In genomic region chr4:13327991-13328390, GRCh38 we compare ENCODE assay signal across 14 cellular contexts.
A peak's percentile ranks its signal among the peaks of the same experiment; 100 is the strongest.
DNase-seq lines count a peak whose midpoint lies in the region; ATAC-seq and TF ChIP-seq lines count a peak whose summit lies in the region.
"Had no signal": no experiment of that assay in that cellular context is flagged by ENCODE, and none has a peak within 500 bp of the region (broad histone marks: within the 10 kb centered on the region; RNA-seq: fewer than 3 reads in every experiment).

No MANE protein-coding gene starts in this region.

- H3K4me3 ChIP-seq in mammary epithelial cell (replicated peaks in 1 of 3; ENCODE audit: insufficient read depth in 1 of 3, low read depth in 2 of 3, low read length in 3 of 3) (no peak overlapping the region), breast epithelium (no peak overlapping the region), HFF-Myc (replicated peaks; ENCODE audit: low read depth, low read length) (no peak overlapping the region), fibroblast of mammary gland (ENCODE audit: control insufficient read depth, low read depth, low read length) (no peak overlapping the region), HAP-1 (no peak overlapping the region)

- no peak for ATAC-seq in HG03280 (IDR thresholded peaks at IDR 0.05; ENCODE audit: unreplicated experiment)
- ATAC-seq: HCT116 had no signal

- WGBS in mammary epithelial cell (ENCODE audit: low coverage, missing lambda C conversion rate): 100% methylated on average over 3 of the region's 3 CpGs

- H3K9ac ChIP-seq in mammary epithelial cell (ENCODE audit: insufficient read depth, low read length): no peak overlapping the region

- no peaks in the 10 kb centered on the region for H3K79me2 ChIP-seq in mammary epithelial cell (ENCODE audit: insufficient read depth, low read length)

- no peaks in the 10 kb centered on the region for H4K20me1 ChIP-seq in mammary epithelial cell (ENCODE audit: insufficient read depth, low read length)

- H3K36me3 ChIP-seq in mammary epithelial cell (ENCODE audit: insufficient read depth, low read length) (no peaks in the 10 kb centered on the region), breast epithelium (no peaks in the 10 kb centered on the region), HAP-1 (replicated peaks) (no peaks in the 10 kb centered on the region)

- BruUV-seq in mammary epithelial cell (replicated peaks; lab: Mats Ljungman, UMichigan): no TSS peak

- TF ChIP-seq CTCF in mammary epithelial cell (conservative IDR thresholded peaks at IDR 0.05 in 1 of 2, IDR thresholded peaks at IDR 0.05 in 1 of 2; ENCODE audit: extremely low read depth in 1 of 2, insufficient read depth in 1 of 2, low read depth in 1 of 2, low read length in 2 of 2) (no peak), breast epithelium (IDR thresholded peaks at IDR 0.05) (no peak), HFF-Myc (IDR thresholded peaks at IDR 0.05; ENCODE audit: low read depth, low read length, missing control alignments) (no peak), fibroblast of mammary gland (conservative IDR thresholded peaks at IDR 0.05; ENCODE audit: control insufficient read depth, insufficient read depth, low read depth, low read length) (no peak)

- TF ChIP-seq POLR2A in breast epithelium (IDR thresholded peaks at IDR 0.05): no peak

- CTCF ChIA-PET in mammary epithelial cell (lab: Charles Lee; ENCODE audit: low non-redundant PET): no interaction called here

- in situ Hi-C loops in mammary epithelial cell (cut with MboI; ENCODE audit: low sequenced_read_pairs in 2 of 2) (no loop called here), HAP-1 (cut with MboI; ENCODE audit: low sequenced_read_pairs) (no loop called here)

- DNase-seq in mammary epithelial cell: peak; percentile 1
- no peak for DNase-seq in breast epithelium (ENCODE audit: low spot score in 2 of 2)
- DNase-seq in HFF-Myc (ENCODE audit: extremely low read depth, low read depth): peak; percentile 21
- DNase-seq in fibroblast of mammary gland (ENCODE audit: low read depth): peak; percentile 53
- DNase-seq in stromal cell of bone marrow (ENCODE audit: low read depth): peak; percentile 12
- no peak for DNase-seq in HAP-1 (ENCODE audit: low spot score in 2 of 2)
- no peak for DNase-seq in NCI-H446 (lab: John Stamatoyannopoulos, UW)
- DNase-seq: C1 segment of cervical spinal cord; Calu3; CD4-positive, alpha-beta T cell; DMS 273 treated with DMSO at 0.1 percent for 48 hours had no signal

- no peaks in the 10 kb centered on the region for H3K27me3 ChIP-seq in mammary epithelial cell (ENCODE audit: insufficient read depth, low read length)
- H3K27me3 ChIP-seq in breast epithelium: no peaks in the 10 kb centered on the region
- no peaks in the 10 kb centered on the region for H3K27me3 ChIP-seq in HAP-1 (ENCODE audit: low read depth)

- H3K27ac ChIP-seq in mammary epithelial cell (ENCODE audit: insufficient read depth, low read depth, low read length): no peak overlapping the region
- no peak overlapping the region for H3K27ac ChIP-seq in breast epithelium
- H3K27ac ChIP-seq: 22Rv1 had no signal

- dilution Hi-C loops in mammary epithelial cell (cut with HindIII; ENCODE audit: low sequenced_read_pairs): no loop called here

- H3K4me1 ChIP-seq in mammary epithelial cell (ENCODE audit: insufficient read depth, low read length) (peaks cover 18% of the 10 kb centered on the region), breast epithelium (no peaks in the 10 kb centered on the region), HAP-1 (no peaks in the 10 kb centered on the region)

- no peak overlapping the region for H3K4me2 ChIP-seq in mammary epithelial cell (ENCODE audit: insufficient read depth, low read depth, low read length)

- H2AFZ ChIP-seq in mammary epithelial cell (ENCODE audit: low read depth, low read length): no peak overlapping the region

- H3K9me3 ChIP-seq in mammary epithelial cell (replicated peaks; ENCODE audit: insufficient read depth, low read length) (no peaks in the 10 kb centered on the region), breast epithelium (no peaks in the 10 kb centered on the region), HAP-1 (no peaks in the 10 kb centered on the region)

- intact Hi-C loops in mammary epithelial cell (cut with micrococcal nuclease): no loop called here
- intact Hi-C loops in breast epithelium (cut with DNase I; ENCODE audit: low total_unique reads): no loop called here

Comparison
In these comparisons a context has a peak if more than half of its experiments do, and no peak if none do; other contexts are left out.
1. DNase-seq: peak in mammary epithelial cell (single experiment), HFF-Myc (single experiment), fibroblast of mammary gland (single experiment) and stromal cell of bone marrow (single experiment); none in breast epithelium (0 of 2), HAP-1 (0 of 2) and NCI-H446 (0 of 2).